ENCODE assay signal across 1 cellular context in genomic region chr10:59682986-59683937, GRCh38.
TF ChIP-seq lines count a peak whose summit lies in the region.

No MANE protein-coding gene starts in this region.

TF ChIP-seq in A549, 52 proteins besides CTCF, POLR2A, EP300 and RAD21 (continued from another document):
- TF ChIP-seq, protein P1, sequence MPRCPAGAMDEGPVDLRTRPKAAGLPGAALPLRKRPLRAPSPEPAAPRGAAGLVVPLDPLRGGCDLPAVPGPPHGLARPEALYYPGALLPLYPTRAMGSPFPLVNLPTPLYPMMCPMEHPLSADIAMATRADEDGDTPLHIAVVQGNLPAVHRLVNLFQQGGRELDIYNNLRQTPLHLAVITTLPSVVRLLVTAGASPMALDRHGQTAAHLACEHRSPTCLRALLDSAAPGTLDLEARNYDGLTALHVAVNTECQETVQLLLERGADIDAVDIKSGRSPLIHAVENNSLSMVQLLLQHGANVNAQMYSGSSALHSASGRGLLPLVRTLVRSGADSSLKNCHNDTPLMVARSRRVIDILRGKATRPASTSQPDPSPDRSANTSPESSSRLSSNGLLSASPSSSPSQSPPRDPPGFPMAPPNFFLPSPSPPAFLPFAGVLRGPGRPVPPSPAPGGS (IDR thresholded peaks at IDR 0.05) = no peak
- TF ChIP-seq MYC (IDR thresholded peaks at IDR 0.05; ENCODE audit: borderline replicate concordance, low read length) (no peak), MAFK (IDR thresholded peaks at IDR 0.05; ENCODE audit: partially characterized antibody) (peak; percentile 29), FOXS1 (CRISPR knock-in tag; IDR thresholded peaks at IDR 0.05) (no peak)
TF ChIP-seq in A549: peak in this region for 1.
